Comparison of ENCODE assay signal across 10 cellular contexts in genomic region chr1:97533358-97533757, GRCh38.
"Had no signal": no experiment of that assay in that cellular context is flagged by ENCODE, and none has a peak within 500 bp of the region (broad histone marks: within the 10 kb centered on the region; RNA-seq: fewer than 3 reads in every experiment).

No MANE protein-coding gene starts in this region.

- H3K36me3 ChIP-seq: HAP-1 had no signal

- ATAC-seq: GM23338, HCT116, K562 had no signal

- H2AFZ ChIP-seq: GM23338 had no signal

- H3K9me3 ChIP-seq: HAP-1 had no signal

- H3K4me3 ChIP-seq: GM23338, HAP-1, K562 had no signal

- H3K27ac ChIP-seq: HL-60, KMS-11 had no signal

- H3K9ac ChIP-seq: KMS-11 had no signal

- H3K4me2 ChIP-seq: GM23338, KMS-11 had no signal

- FAIRE-seq: H1, HTR-8/SVneo, K562 had no signal

- DNase-seq: H7, IMR-90 had no signal
